ENCODE assay signal across 3 cellular contexts in genomic region chr10:69807696-69808095, GRCh38.
TF ChIP-seq lines count a peak whose summit lies in the region.

No MANE protein-coding gene starts in this region.

TF ChIP-seq in A549, 52 proteins besides CTCF, POLR2A, EP300 and RAD21:
- no peak for TF ChIP-seq FOSL2 (IDR thresholded peaks at IDR 0.05)
- no peak for TF ChIP-seq FOSL2 (CRISPR knock-in tag; IDR thresholded peaks at IDR 0.05)
- TF ChIP-seq FOXS1 (CRISPR knock-in tag; IDR thresholded peaks at IDR 0.05), result no peak
- no peak for TF ChIP-seq GATA3 (IDR thresholded peaks at IDR 0.05; ENCODE audit: borderline replicate concordance)
- TF ChIP-seq MYC (IDR thresholded peaks at IDR 0.05; ENCODE audit: borderline replicate concordance, low read length), result no peak
- TF ChIP-seq KDM1A (IDR thresholded peaks at IDR 0.05; ENCODE audit: low read depth), result no peak
- TF ChIP-seq CHD2 (IDR thresholded peaks at IDR 0.05; ENCODE audit: low read length, partially characterized antibody), result no peak
TF ChIP-seq in A549: peak in this region for 0.

TF ChIP-seq in HCT116, 20 proteins besides CTCF, POLR2A, EP300 and RAD21 (continued from another document):
- no peak for TF ChIP-seq CBX3 (IDR thresholded peaks at IDR 0.05; ENCODE audit: low read depth)
TF ChIP-seq in HCT116: peak in this region for 1.

TF ChIP-seq in WTC11, 78 proteins besides CTCF, POLR2A, EP300 and RAD21 (continued from another document):
- TF ChIP-seq CDX4 (CRISPR knock-in tag; IDR thresholded peaks at IDR 0.05; ENCODE audit: borderline replicate concordance) (no peak), USF2 (CRISPR knock-in tag; IDR thresholded peaks at IDR 0.05) (no peak), ZNF396 (CRISPR knock-in tag; IDR thresholded peaks at IDR 0.05; ENCODE audit: borderline replicate concordance) (no peak), MYBL2 (CRISPR knock-in tag; IDR thresholded peaks at IDR 0.05) (no peak), ATF3 (CRISPR knock-in tag; conservative IDR thresholded peaks at IDR 0.05) (no peak), AR (CRISPR knock-in tag; IDR thresholded peaks at IDR 0.05) (no peak), NR3C1 (CRISPR knock-in tag; conservative IDR thresholded peaks at IDR 0.05; ENCODE audit: low read depth) (no peak), ZNF416 (CRISPR knock-in tag; IDR thresholded peaks at IDR 0.05) (no peak), ZNF423 (CRISPR knock-in tag; IDR thresholded peaks at IDR 0.05) (no peak), ZNF532 (CRISPR knock-in tag; IDR thresholded peaks at IDR 0.05; ENCODE audit: borderline replicate concordance) (no peak)
